In genomic region chr11:28674432-28675076, GRCh38 we compare ENCODE assay signal across 1 cellular context.
TF ChIP-seq lines count a peak whose summit lies in the region.

No MANE protein-coding gene starts in this region.

TF ChIP-seq in GM23338, 12 proteins besides CTCF, POLR2A, EP300 and RAD21 (continued from another document):
- TF ChIP-seq ZNF462 (CRISPR knock-in tag; IDR thresholded peaks at IDR 0.05) (no peak), ZNF114 (CRISPR knock-in tag; IDR thresholded peaks at IDR 0.05) (no peak), POLR2AphosphoS5 (IDR thresholded peaks at IDR 0.05; ENCODE audit: low read depth) (no peak), ZNF331 (CRISPR knock-in tag; IDR thresholded peaks at IDR 0.05; ENCODE audit: low read depth) (no peak), NANOG (IDR thresholded peaks at IDR 0.05; ENCODE audit: borderline replicate concordance) (no peak), EZH2 (IDR thresholded peaks at IDR 0.05; ENCODE audit: low read depth, unreplicated experiment) (no peak), REST (IDR thresholded peaks at IDR 0.05; ENCODE audit: unreplicated experiment) (no peak)
